Comparison of ENCODE assay signal across 9 cellular contexts in genomic region chr2:151766421-151767153, GRCh38. TPM values are rescaled to one million over a fixed set of nuclear protein-coding genes. Genes with fewer than 3 reads are reported as not detected.
DNase-seq lines count a peak whose midpoint lies in the region; ATAC-seq and TF ChIP-seq lines count a peak whose summit lies in the region.
"Had no signal": no experiment of that assay in that cellular context is flagged by ENCODE, and none has a peak within 500 bp of the region (broad histone marks: within the 10 kb centered on the region; RNA-seq: fewer than 3 reads in every experiment).

No MANE protein-coding gene starts in this region.

- no peak overlapping the region for H3K27ac ChIP-seq in osteoblast (ENCODE audit: low read depth, low read length)

- DNase-seq in stimulated activated CD4-positive, alpha-beta T cell treated with anti-CD3 and anti-CD28 coated beads, Interleukin-1b, Interleukin-23, amount 100 ng/mL, for 48 hours = peak; percentile 70
- DNase-seq in stimulated activated CD4-positive, alpha-beta T cell treated with anti-CD3 and anti-CD28 coated beads, Interleukin-12 subunit alpha, Interleukin-12 subunit beta, amount 100 ng/mL, for 4 hours = no peak
- DNase-seq in activated T-cell treated with anti-CD3 and anti-CD28 coated beads, Interleukin-2, amount 50 U/mL, for 72 hours = peak; percentile 50 to 67
- no peak for DNase-seq in endothelial cell (ENCODE audit: low spot score)
- DNase-seq in NCI-H2081 (lab: John Stamatoyannopoulos, UW) = no peak
- DNase-seq in RKO (ENCODE audit: low spot score) = no peak
- no peak for DNase-seq in osteoblast (ENCODE audit: insufficient read length, low spot score, missing footprints)

- H3K27me3 Mint-ChIP-seq in activated T-cell treated with anti-CD3 and anti-CD28 coated beads, Interleukin-2, amount 50 U/mL, for 72 hours (ENCODE audit: low read depth) = no peaks in the 10 kb centered on the region
- peaks cover 7% of the 10 kb centered on the region for H3K27me3 Mint-ChIP-seq in endothelial cell (ENCODE audit: unreplicated experiment)
- H3K27me3 Mint-ChIP-seq: activated naive CD8-positive, alpha-beta T cell had no signal

- H3K4me1 ChIP-seq in osteoblast (ENCODE audit: insufficient read depth, low read length) = peaks cover 6% of the 10 kb centered on the region

- H3K27ac Mint-ChIP-seq in activated T-cell treated with anti-CD3 and anti-CD28 coated beads, Interleukin-2, amount 50 U/mL, for 72 hours = no peak overlapping the region
- H3K27ac Mint-ChIP-seq in endothelial cell (ENCODE audit: unreplicated experiment) = no peak overlapping the region
- H3K27ac Mint-ChIP-seq: activated naive CD8-positive, alpha-beta T cell had no signal

- no peaks in the 10 kb centered on the region for H4K20me1 ChIP-seq in osteoblast (ENCODE audit: insufficient read depth, low read length)

- H3K4me3 Mint-ChIP-seq in activated T-cell treated with anti-CD3 and anti-CD28 coated beads, Interleukin-2, amount 50 U/mL, for 72 hours = no peak overlapping the region
- no peak overlapping the region for H3K4me3 Mint-ChIP-seq in endothelial cell (ENCODE audit: unreplicated experiment)
- H3K4me3 Mint-ChIP-seq: activated naive CD8-positive, alpha-beta T cell had no signal

- no peaks in the 10 kb centered on the region for H3K9me3 ChIP-seq in osteoblast (ENCODE audit: low read depth, low read length)

- H3K36me3 ChIP-seq in osteoblast (ENCODE audit: insufficient read depth, low read length) = no peaks in the 10 kb centered on the region

- TF ChIP-seq CTCF in endothelial cell (IDR thresholded peaks at IDR 0.05; ENCODE audit: unreplicated experiment) (no peak), osteoblast (IDR thresholded peaks at IDR 0.05; ENCODE audit: extremely low read depth, low read depth, low read length) (no peak)

- no peak overlapping the region for H2AFZ ChIP-seq in osteoblast (ENCODE audit: low read length)

- H3K27me3 ChIP-seq in osteoblast (ENCODE audit: insufficient read depth, low read length) = no peaks in the 10 kb centered on the region

- H3K9me3 Mint-ChIP-seq in activated T-cell treated with anti-CD3 and anti-CD28 coated beads, Interleukin-2, amount 50 U/mL, for 72 hours = peaks cover 1 to 2% of the 10 kb centered on the region in 2 donors
- H3K9me3 Mint-ChIP-seq in endothelial cell (ENCODE audit: unreplicated experiment) = no peaks in the 10 kb centered on the region

- no peaks in the 10 kb centered on the region for H3K36me3 Mint-ChIP-seq in activated T-cell treated with anti-CD3 and anti-CD28 coated beads, Interleukin-2, amount 50 U/mL, for 72 hours (ENCODE audit: insufficient read depth in 2 of 2)
- no peaks in the 10 kb centered on the region for H3K36me3 Mint-ChIP-seq in endothelial cell (ENCODE audit: low read depth, unreplicated experiment)

- no peak overlapping the region for H3K4me2 ChIP-seq in osteoblast (ENCODE audit: insufficient read depth, low read length)

- no peaks in the 10 kb centered on the region for H3K79me2 ChIP-seq in osteoblast (ENCODE audit: insufficient read depth, low read length)

- peak; percentile 32 for ATAC-seq in HG03025 (IDR thresholded peaks at IDR 0.05; ENCODE audit: low FRiP score, unreplicated experiment)
- ATAC-seq in activated T-cell treated with anti-CD3 and anti-CD28 coated beads, Interleukin-2, amount 50 U/mL, for 72 hours (replicated peaks in 1 of 2) = peak; percentile 98 to 99

- peaks cover 16% of the 10 kb centered on the region for H3K4me1 Mint-ChIP-seq in activated T-cell treated with anti-CD3 and anti-CD28 coated beads, Interleukin-2, amount 50 U/mL, for 72 hours (ENCODE audit: low read depth)
- peaks cover 19% of the 10 kb centered on the region for H3K4me1 Mint-ChIP-seq in endothelial cell (ENCODE audit: unreplicated experiment)

- H3K4me3 ChIP-seq in osteoblast (ENCODE audit: insufficient read depth, low read length) = no peak overlapping the region

RNA-seq across cellular contexts. Expression of gene NEB, which starts 32.3 kb away (rescaled TPM):
- 1 to 10 TPM; 1.1 to 1.2 TPM for total RNA-seq in activated T-cell treated with anti-CD3 and anti-CD28 coated beads, Interleukin-2, amount 50 U/mL, for 72 hours
- total RNA-seq in endothelial cell (ENCODE audit: unreplicated experiment) (0.64 TPM), osteoblast (0.29 and 0.36 TPM in 2 replicates)

Comparison
In these comparisons a context has a peak if more than half of its experiments do, and no peak if none do; other contexts are left out.
1. DNase-seq: peak in stimulated activated CD4-positive, alpha-beta T cell treated with anti-CD3 and anti-CD28 coated beads, Interleukin-1b, Interleukin-23, amount 100 ng/mL, for 48 hours (single experiment) and activated T-cell treated with anti-CD3 and anti-CD28 coated beads, Interleukin-2, amount 50 U/mL, for 72 hours (2 of 2); none in stimulated activated CD4-positive, alpha-beta T cell treated with anti-CD3 and anti-CD28 coated beads, Interleukin-12 subunit alpha, Interleukin-12 subunit beta, amount 100 ng/mL, for 4 hours (single experiment), endothelial cell (single experiment), NCI-H2081 (0 of 2), RKO (single experiment) and osteoblast (single experiment).